In the genomic region with DNA sequence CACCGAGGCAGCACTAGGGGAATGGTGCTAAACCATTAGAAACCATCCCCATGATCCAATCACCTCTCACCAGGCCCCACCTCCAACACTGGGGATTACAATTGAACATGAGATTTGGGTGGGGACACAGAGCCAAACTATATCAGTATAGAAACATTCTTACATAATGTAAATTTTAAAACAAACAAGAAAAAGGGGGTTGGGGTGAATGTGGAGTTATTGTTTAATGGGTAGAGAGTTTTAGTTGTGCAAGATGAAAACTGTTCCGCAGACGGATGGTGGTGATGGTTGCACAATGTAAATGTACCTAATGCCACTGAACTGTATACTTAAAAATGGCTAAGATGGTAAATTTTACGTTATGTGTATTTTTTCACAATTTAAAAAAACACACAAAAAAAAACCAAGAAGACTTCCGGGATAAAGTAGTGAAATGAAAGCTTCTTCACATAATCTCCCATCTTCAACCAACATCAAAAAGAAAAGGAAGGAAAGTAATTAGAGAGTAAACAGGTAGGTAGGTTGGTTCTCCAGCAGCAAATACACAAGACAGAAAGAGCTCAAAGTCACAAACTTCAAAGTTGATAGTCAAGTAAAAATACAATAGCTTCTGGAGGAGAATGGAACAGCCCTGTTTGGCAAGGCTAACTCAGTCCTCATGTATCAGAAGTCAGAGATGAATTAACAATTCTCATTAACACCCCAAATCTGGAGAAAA, we compare ENCODE assay signal across 21 cellular contexts. TPM values are rescaled to one million over a fixed set of nuclear protein-coding genes. Genes with fewer than 3 reads are reported as not detected.
DNase-seq lines count a peak whose midpoint lies in the region; ATAC-seq and TF ChIP-seq lines count a peak whose summit lies in the region.
"Had no signal": no experiment of that assay in that cellular context is flagged by ENCODE, and none has a peak within 500 bp of the region (broad histone marks: within the 10 kb centered on the region; RNA-seq: fewer than 3 reads in every experiment).

No MANE protein-coding gene starts in this region.

- peak overlapping the region; percentile 10 for H3K27ac Mint-ChIP-seq in activated CD4-positive, alpha-beta memory T cell treated with anti-CD3 and anti-CD28 coated beads for 36 hours
- no peak overlapping the region for H3K27ac Mint-ChIP-seq in activated CD4-positive, alpha-beta memory T cell treated with anti-CD3 and anti-CD28 coated beads, Interleukin-2, amount 10 ng/mL, durations not matched to agents 7 days and 5 days
- H3K27ac Mint-ChIP-seq in Caco-2 (ENCODE audit: unreplicated experiment), result peak overlapping the region; percentile 43
- peak overlapping the region; percentile 12 for H3K27ac Mint-ChIP-seq in T-helper 17 cell
- peak overlapping the region in 8 of 9 donors; percentile 21 to 87 (median 62) for H3K27ac Mint-ChIP-seq in naive thymus-derived CD4-positive, alpha-beta T cell

- 94% methylated on average over 5 of the region's 5 CpGs for WGBS in suprapubic skin

- H3K27me3 ChIP-seq in Caco-2 (replicated peaks; ENCODE audit: control insufficient read depth, insufficient read depth, low read length), result no peaks in the 10 kb centered on the region
- H3K27me3 ChIP-seq in naive thymus-derived CD4-positive, alpha-beta T cell (ENCODE audit: control insufficient read depth in 2 of 2, insufficient read depth in 2 of 2, low read length in 2 of 2), result no peaks in the 10 kb centered on the region
- H3K27me3 ChIP-seq in suprapubic skin, result no peaks in the 10 kb centered on the region
- H3K27me3 ChIP-seq: Peyer's patch, SJSA1 had no signal

- no peaks in the 10 kb centered on the region for H3K9me3 Mint-ChIP-seq in activated CD4-positive, alpha-beta memory T cell treated with anti-CD3 and anti-CD28 coated beads for 36 hours
- H3K9me3 Mint-ChIP-seq in activated CD4-positive, alpha-beta memory T cell treated with anti-CD3 and anti-CD28 coated beads, Interleukin-2, amount 10 ng/mL, durations not matched to agents 7 days and 5 days, result peaks cover 3% of the 10 kb centered on the region
- H3K9me3 Mint-ChIP-seq in Caco-2 (ENCODE audit: unreplicated experiment), result no peaks in the 10 kb centered on the region
- H3K9me3 Mint-ChIP-seq in naive thymus-derived CD4-positive, alpha-beta T cell, result peaks cover 0 to 3% (median 0%) of the 10 kb centered on the region in 11 donors

- peaks cover 15% of the 10 kb centered on the region for H3K36me3 Mint-ChIP-seq in activated CD4-positive, alpha-beta memory T cell treated with anti-CD3 and anti-CD28 coated beads for 36 hours
- peaks cover 47% of the 10 kb centered on the region for H3K36me3 Mint-ChIP-seq in activated CD4-positive, alpha-beta memory T cell treated with anti-CD3 and anti-CD28 coated beads, Interleukin-2, amount 10 ng/mL, durations not matched to agents 7 days and 5 days (ENCODE audit: low read depth)
- H3K36me3 Mint-ChIP-seq in Caco-2 (ENCODE audit: insufficient read depth, unreplicated experiment) (peaks cover 23% of the 10 kb centered on the region), T-helper 17 cell (ENCODE audit: low read depth) (peaks cover 8% of the 10 kb centered on the region)
- H3K36me3 Mint-ChIP-seq in naive thymus-derived CD4-positive, alpha-beta T cell, result peaks cover 3 to 34% (median 18%) of the 10 kb centered on the region in 5 donors

- H3K36me3 ChIP-seq in Caco-2 (ENCODE audit: control insufficient read depth, insufficient read depth, low read length), result no peaks in the 10 kb centered on the region
- peaks cover 0 to 6% (median 0%) of the 10 kb centered on the region in 3 experiments for H3K36me3 ChIP-seq in naive thymus-derived CD4-positive, alpha-beta T cell (ENCODE audit: control insufficient read depth in 2 of 3, insufficient read depth in 3 of 3, low read length in 3 of 3)
- H3K36me3 ChIP-seq in suprapubic skin, result peaks cover 4% of the 10 kb centered on the region

- no peak overlapping the region for H3K4me3 Mint-ChIP-seq in activated CD4-positive, alpha-beta memory T cell treated with anti-CD3 and anti-CD28 coated beads for 36 hours
- no peak overlapping the region for H3K4me3 Mint-ChIP-seq in activated CD4-positive, alpha-beta memory T cell treated with anti-CD3 and anti-CD28 coated beads, Interleukin-2, amount 10 ng/mL, durations not matched to agents 7 days and 5 days
- H3K4me3 Mint-ChIP-seq in Caco-2 (ENCODE audit: unreplicated experiment), result no peak overlapping the region
- no peak overlapping the region for H3K4me3 Mint-ChIP-seq in T-helper 17 cell
- peak overlapping the region; percentile 21 to 71 (median 58) for H3K4me3 Mint-ChIP-seq in naive thymus-derived CD4-positive, alpha-beta T cell

- POLR2A ChIA-PET in activated CD4-positive, alpha-beta memory T cell treated with anti-CD3 and anti-CD28 coated beads for 36 hours (lab: Charles Lee), result interaction anchor here (1.3 kb wide), 1 partner anchor 16 kb away, joined by 5 read pairs; the partner anchor contains the start of genes ORC3 and RARS2
- POLR2A ChIA-PET in activated CD4-positive, alpha-beta memory T cell treated with anti-CD3 and anti-CD28 coated beads, Interleukin-2, amount 10 ng/mL, durations not matched to agents 7 days and 5 days (lab: Charles Lee), result no interaction called here
- POLR2A ChIA-PET in Caco-2 (lab: Charles Lee), result no interaction called here
- POLR2A ChIA-PET in naive thymus-derived CD4-positive, alpha-beta T cell (lab: Charles Lee), result interaction anchor here (0.7 to 1.3 kb wide), 2 partner anchors 16 to 1506 kb away, joined by 4 read pairs; partner anchors contain the start of genes ORC3 and RARS2

- no peak for TF ChIP-seq POLR2A in suprapubic skin (IDR thresholded peaks at IDR 0.05)

- no peak for ATAC-seq in T-helper 17 cell
- ATAC-seq in naive thymus-derived CD4-positive, alpha-beta T cell, result no peak

- no peak overlapping the region for H3K4me3 ChIP-seq in Caco-2 (ENCODE audit: low read depth, low read length)
- no peak overlapping the region for H3K4me3 ChIP-seq in naive thymus-derived CD4-positive, alpha-beta T cell (ENCODE audit: low read length)
- no peak overlapping the region for H3K4me3 ChIP-seq in suprapubic skin
- H3K4me3 ChIP-seq: K562, lung, Peyer's patch, SJSA1 had no signal

- BruUV-seq in Caco-2 (replicated peaks; lab: Mats Ljungman, UMichigan), result no TSS peak

- H3K27ac ChIP-seq in naive thymus-derived CD4-positive, alpha-beta T cell (ENCODE audit: low read depth, low read length), result no peak overlapping the region
- no peak overlapping the region for H3K27ac ChIP-seq in suprapubic skin
- H3K27ac ChIP-seq: epithelial cell of prostate, SJSA1 had no signal

- no peak for TF ChIP-seq EP300 in suprapubic skin (IDR thresholded peaks at IDR 0.05)

- CTCF ChIA-PET in activated CD4-positive, alpha-beta memory T cell treated with anti-CD3 and anti-CD28 coated beads for 36 hours (lab: Charles Lee), result interaction anchor here (0.6 kb wide), 1 partner anchor 437 kb away, joined by 3 read pairs; no protein-coding TSS in a partner anchor
- CTCF ChIA-PET in activated CD4-positive, alpha-beta memory T cell treated with anti-CD3 and anti-CD28 coated beads, Interleukin-2, amount 10 ng/mL, durations not matched to agents 7 days and 5 days (lab: Charles Lee), result no interaction called here
- CTCF ChIA-PET in Caco-2 (lab: Charles Lee), result no interaction called here
- CTCF ChIA-PET in naive thymus-derived CD4-positive, alpha-beta T cell (lab: Charles Lee), result no interaction called here

- H3K4me1 Mint-ChIP-seq in activated CD4-positive, alpha-beta memory T cell treated with anti-CD3 and anti-CD28 coated beads for 36 hours (ENCODE audit: low read depth), result peaks cover 47% of the 10 kb centered on the region
- H3K4me1 Mint-ChIP-seq in activated CD4-positive, alpha-beta memory T cell treated with anti-CD3 and anti-CD28 coated beads, Interleukin-2, amount 10 ng/mL, durations not matched to agents 7 days and 5 days, result peaks cover 32% of the 10 kb centered on the region
- H3K4me1 Mint-ChIP-seq in Caco-2 (ENCODE audit: low read depth, unreplicated experiment) (peaks cover 29% of the 10 kb centered on the region), T-helper 17 cell (peaks cover 28% of the 10 kb centered on the region)
- peaks cover 33 to 79% (median 69%) of the 10 kb centered on the region in 7 donors for H3K4me1 Mint-ChIP-seq in naive thymus-derived CD4-positive, alpha-beta T cell

- no peak for DNase-seq in activated CD4-positive, alpha-beta memory T cell treated with anti-CD3 and anti-CD28 coated beads for 36 hours
- DNase-seq in activated CD4-positive, alpha-beta memory T cell treated with anti-CD3 and anti-CD28 coated beads, Interleukin-2, amount 10 ng/mL, durations not matched to agents 7 days and 5 days, result no peak
- DNase-seq in Caco-2, result no peak
- DNase-seq in T-helper 17 cell, result no peak
- DNase-seq in naive thymus-derived CD4-positive, alpha-beta T cell, result no peak
- DNase-seq in T-helper 9 cell, result no peak
- DNase-seq in suprapubic skin (ENCODE audit: low spot score in 2 of 2), result no peak
- DNase-seq in DMS 273 treated with DMSO at 0.1 percent for 48 hours (lab: John Stamatoyannopoulos, UW), result no peak
- DNase-seq: ACHN; C1 segment of cervical spinal cord; foreskin fibroblast; hippocampal formation; islet precursor cell; naive B cell; NCI-H1048; Peyer's patch; stimulated activated CD4-positive, alpha-beta T cell treated with anti-CD3 and anti-CD28 coated beads, Interleukin-4, amount 100 ng/mL, for 1 hour had no signal

- H3K9me3 ChIP-seq in Caco-2, result no peaks in the 10 kb centered on the region
- H3K9me3 ChIP-seq in T-helper 17 cell (ENCODE audit: control insufficient read depth, low read length, poor library complexity, severe bottlenecking), result no peaks in the 10 kb centered on the region
- H3K9me3 ChIP-seq in naive thymus-derived CD4-positive, alpha-beta T cell (ENCODE audit: control insufficient read depth in 2 of 3, low read length in 3 of 3), result no peaks in the 10 kb centered on the region
- H3K9me3 ChIP-seq in suprapubic skin, result no peaks in the 10 kb centered on the region
- H3K9me3 ChIP-seq: Peyer's patch, SJSA1 had no signal

- no peaks in the 10 kb centered on the region for H3K27me3 Mint-ChIP-seq in activated CD4-positive, alpha-beta memory T cell treated with anti-CD3 and anti-CD28 coated beads for 36 hours
- H3K27me3 Mint-ChIP-seq in activated CD4-positive, alpha-beta memory T cell treated with anti-CD3 and anti-CD28 coated beads, Interleukin-2, amount 10 ng/mL, durations not matched to agents 7 days and 5 days, result no peaks in the 10 kb centered on the region
- H3K27me3 Mint-ChIP-seq in Caco-2 (ENCODE audit: insufficient read depth, unreplicated experiment) (no peaks in the 10 kb centered on the region), T-helper 17 cell (no peaks in the 10 kb centered on the region)
- H3K27me3 Mint-ChIP-seq in naive thymus-derived CD4-positive, alpha-beta T cell, result no peaks in the 10 kb centered on the region
- H3K27me3 Mint-ChIP-seq: naive B cell had no signal

- H3K4me1 ChIP-seq in Caco-2, result peaks cover 20% of the 10 kb centered on the region
- peaks cover 19 to 24% of the 10 kb centered on the region in 2 donors for H3K4me1 ChIP-seq in naive thymus-derived CD4-positive, alpha-beta T cell (ENCODE audit: control insufficient read depth in 2 of 2, insufficient read depth in 2 of 2, low read length in 2 of 2)
- peaks cover 22% of the 10 kb centered on the region for H3K4me1 ChIP-seq in suprapubic skin

- intact Hi-C loops in activated CD4-positive, alpha-beta memory T cell treated with anti-CD3 and anti-CD28 coated beads for 36 hours (cut with micrococcal nuclease), result no loop called here
- intact Hi-C loops in Caco-2 (cut with micrococcal nuclease; ENCODE audit: unreplicated experiment), result loop anchor here (2.0 kb wide), 1 partner anchor 17 kb away; the partner anchor contains the start of gene ORC3
- intact Hi-C loops in naive thymus-derived CD4-positive, alpha-beta T cell (cut with micrococcal nuclease), result loop anchor here in 1 of 2 donors (2.0 to 5.0 kb wide), 2 partner anchors 21 to 604 kb away; no protein-coding TSS in a partner anchor

- TF ChIP-seq CTCF in Caco-2 (IDR thresholded peaks at IDR 0.05; ENCODE audit: insufficient read depth in 1 of 2, low read depth in 1 of 2, low read length in 1 of 2, severe bottlenecking in 1 of 2, unreplicated experiment in 1 of 2) (no peak), suprapubic skin (IDR thresholded peaks at IDR 0.05) (no peak)

RNA-seq across cellular contexts. Expression of gene RARS2, which starts 16.3 kb away (rescaled TPM):
- 10 to 100 TPM; 20.0 to 20.8 TPM for total RNA-seq in activated CD4-positive, alpha-beta memory T cell treated with anti-CD3 and anti-CD28 coated beads for 36 hours
- total RNA-seq in activated CD4-positive, alpha-beta memory T cell treated with anti-CD3 and anti-CD28 coated beads, Interleukin-2, amount 10 ng/mL, durations not matched to agents 7 days and 5 days, result 10 to 100 TPM; 23.2 to 24.3 TPM
- total RNA-seq in Caco-2 (2022), result 32.0 and 37.4 TPM in 2 replicates
- 10 to 100 TPM; 22.8 to 26.6 TPM for total RNA-seq in T-helper 17 cell
- 10 to 100 TPM; 21.0 to 40.0 (median 24.2) TPM for total RNA-seq in naive thymus-derived CD4-positive, alpha-beta T cell
- polyA plus RNA-seq in naive thymus-derived CD4-positive, alpha-beta T cell, result 10 to 100 TPM; 32.3 to 37.2 TPM
- 10 to 100 TPM; 16.4 to 29.6 (median 19.7) TPM for total RNA-seq in suprapubic skin

RNA-seq across cellular contexts. Expression of gene ORC3, which starts 16.5 kb away (rescaled TPM):
- total RNA-seq in activated CD4-positive, alpha-beta memory T cell treated with anti-CD3 and anti-CD28 coated beads for 36 hours, result 10 to 100 TPM; 35.0 to 38.7 TPM
- total RNA-seq in activated CD4-positive, alpha-beta memory T cell treated with anti-CD3 and anti-CD28 coated beads, Interleukin-2, amount 10 ng/mL, durations not matched to agents 7 days and 5 days, result 10 to 100 TPM; 24.1 to 24.5 TPM
- total RNA-seq in Caco-2 (2022) (33.8 and 34.5 TPM in 2 replicates), T-helper 17 cell (10 to 100 TPM; 14.3 to 14.4 TPM), suprapubic skin (10 to 100 TPM in 3 of 4 donors, 1 to 10 TPM in 1; 9.7 to 30.6 (median 12.9) TPM)
- total RNA-seq in naive thymus-derived CD4-positive, alpha-beta T cell, result 10 to 100 TPM; 17.7 to 29.8 (median 27.6) TPM
- polyA plus RNA-seq in naive thymus-derived CD4-positive, alpha-beta T cell, result 10 to 100 TPM; 32.4 to 40.3 TPM

Comparison
In these comparisons a context has a peak if more than half of its experiments do, and no peak if none do; other contexts are left out.
1. POLR2A ChIA-PET loops: an anchor here in activated CD4-positive, alpha-beta memory T cell treated with anti-CD3 and anti-CD28 coated beads for 36 hours (1.3 kb wide) and naive thymus-derived CD4-positive, alpha-beta T cell (0.7 to 1.3 kb wide); none called in activated CD4-positive, alpha-beta memory T cell treated with anti-CD3 and anti-CD28 coated beads, Interleukin-2, amount 10 ng/mL, durations not matched to agents 7 days and 5 days and Caco-2.
2. H3K4me3 Mint-ChIP-seq: peak in naive thymus-derived CD4-positive, alpha-beta T cell (10 of 10); none in activated CD4-positive, alpha-beta memory T cell treated with anti-CD3 and anti-CD28 coated beads for 36 hours (single experiment), activated CD4-positive, alpha-beta memory T cell treated with anti-CD3 and anti-CD28 coated beads, Interleukin-2, amount 10 ng/mL, durations not matched to agents 7 days and 5 days (single experiment), Caco-2 (single experiment) and T-helper 17 cell (single experiment).